ENCODE assay signal across 16 cellular contexts in genomic region chr12:48110691-48111315, GRCh38.
"Had no signal": no experiment of that assay in that cellular context is flagged by ENCODE, and none has a peak within 500 bp of the region (broad histone marks: within the 10 kb centered on the region; RNA-seq: fewer than 3 reads in every experiment).

No MANE protein-coding gene starts in this region.

- H3K36me3 ChIP-seq: gastroesophageal sphincter, right atrium auricular region, transverse colon had no signal

- ATAC-seq: activated CD4-positive, alpha-beta T cell treated with anti-CD3 and anti-CD28 coated beads for 36 hours; activated CD8-positive, alpha-beta memory T cell treated with anti-CD3 and anti-CD28 coated beads, Interleukin-2, amount 10 ng/mL, durations not matched to agents 7 days and 5 days; gastroesophageal sphincter; left lobe of liver; natural killer cell treated with Interleukin-12 subunit alpha and Interleukin-12 subunit beta and Interleukin-15 and Interleukin-18, amount 100 ng/mL, for 72 hours had no signal

- H3K27me3 ChIP-seq: gastroesophageal sphincter, right atrium auricular region, transverse colon had no signal

- H3K9me3 ChIP-seq: gastroesophageal sphincter, right atrium auricular region, transverse colon had no signal

- FAIRE-seq: astrocyte, islet of Langerhans had no signal

- DNase-seq: activated CD4-positive, alpha-beta memory T cell treated with anti-CD3 and anti-CD28 coated beads for 36 hours; activated CD4-positive, alpha-beta T cell treated with anti-CD3 and anti-CD28 coated beads for 36 hours; activated CD8-positive, alpha-beta memory T cell treated with anti-CD3 and anti-CD28 coated beads, Interleukin-2, amount 10 ng/mL, durations not matched to agents 7 days and 5 days; activated naive CD4-positive, alpha-beta T cell treated with anti-CD3 and anti-CD28 coated beads for 36 hours; activated T-cell treated with anti-CD3 and anti-CD28 coated beads, Interleukin-2, amount 50 U/mL, for 1 hour; endodermal cell; stimulated activated CD4-positive, alpha-beta T cell treated with anti-CD3 and anti-CD28 coated beads, Interleukin-15, amount 100 ng/mL, for 24 hours; stimulated activated CD4-positive, alpha-beta T cell treated with anti-CD3 and anti-CD28 coated beads, Interleukin-4, amount 100 ng/mL, for 24 hours; stimulated activated naive CD4-positive, alpha-beta T cell; transverse colon had no signal

- H3K4me3 ChIP-seq: gastroesophageal sphincter, right atrium auricular region, transverse colon had no signal

- H3K27ac ChIP-seq: gastroesophageal sphincter, right atrium auricular region, transverse colon had no signal
